ENCODE assay signal across 8 cellular contexts in genomic region chr18:58605027-58606020, GRCh38. TPM values are rescaled to one million over a fixed set of nuclear protein-coding genes. Genes with fewer than 3 reads are reported as not detected.
DNase-seq lines count a peak whose midpoint lies in the region; ATAC-seq and TF ChIP-seq lines count a peak whose summit lies in the region.

No MANE protein-coding gene starts in this region.

- no peak overlapping the region for H2AFZ ChIP-seq in IMR-90 (replicated peaks; ENCODE audit: low read length, poor library complexity)

- peak overlapping the region; percentile 52; the same call in 1 of the 2 replicates for H4K5ac ChIP-seq in IMR-90 (ENCODE audit: low read depth, low read length)

- peak overlapping the region; percentile 63 for H2BK5ac ChIP-seq in IMR-90 (ENCODE audit: low read depth, low read length, poor library complexity, severe bottlenecking)

- 0 out of 2 replicates have a peak overlapping the region, but pooled peaks have one; percentile 21 for H4K91ac ChIP-seq in IMR-90 (ENCODE audit: insufficient read depth, low read depth, low read length)

- H3K9me3 Mint-ChIP-seq in activated T-helper 1 cell treated with anti-CD3 and anti-CD28 coated beads, Interleukin-12 subunit alpha, Interleukin-12 subunit beta, Interleukin-2, Interleukin-4 antibody, amounts not matched to agents 30 ng/mL and 10 ng/mL and 1 ng/mL, durations not matched to agents 14 hours and 24 hours and 36 hours, result peaks cover 8% of the 10 kb centered on the region

- H3K79me1 ChIP-seq in IMR-90 (ENCODE audit: low read depth in 1 of 2, low read length in 2 of 2), result no peaks in the 10 kb centered on the region

- no CpG with 5 or more reads among the region's 6 CpGs for WGBS in IMR-90 (ENCODE audit: extremely low coverage in 2 of 2, insufficient read length in 1 of 2), 2 experiments
- WGBS in spleen, 5 donors, result 86 to 92% (median 90%) methylated on average over 6 of the region's 6 CpGs

- no peaks in the 10 kb centered on the region for H4K20me1 ChIP-seq in IMR-90 (ENCODE audit: insufficient read depth, low read length)

- peak overlapping the region; percentile 37 for H3K27ac Mint-ChIP-seq in activated T-helper 1 cell treated with anti-CD3 and anti-CD28 coated beads, Interleukin-12 subunit alpha, Interleukin-12 subunit beta, Interleukin-2, Interleukin-4 antibody, amounts not matched to agents 30 ng/mL and 10 ng/mL and 1 ng/mL, durations not matched to agents 14 hours and 24 hours and 36 hours

- peaks cover 6% of the 10 kb centered on the region; the same call in 1 of the 2 replicates for H3K9me1 ChIP-seq in IMR-90 (ENCODE audit: insufficient read depth, low read length)

- peak overlapping the region; percentile 54 for H2BK120ac ChIP-seq in IMR-90 (ENCODE audit: low read depth, low read length)

- no peak overlapping the region for H3K4me2 ChIP-seq in IMR-90 (ENCODE audit: low read depth, low read length)

- peak overlapping the region; percentile 80; the same call in 1 of the 2 replicates for H2AK5ac ChIP-seq in IMR-90 (ENCODE audit: low read depth, low read length)

- H3K4me3 ChIP-seq in IMR-90 (ENCODE audit: insufficient read depth, low read depth, low read length) (no peak overlapping the region), mucosa of descending colon (no peak overlapping the region), spleen (no peak overlapping the region)

- DNase-seq in DMS53 (lab: John Stamatoyannopoulos, UW) (peak; percentile 61), IMR-90 (peak; percentile 87), mucosa of descending colon (no peak), spleen (no peak), left cardiac atrium (no peak), SW 1271 (lab: John Stamatoyannopoulos, UW) (no peak)
- no peak for DNase-seq in activated T-helper 1 cell treated with anti-CD3 and anti-CD28 coated beads, Interleukin-12 subunit alpha, Interleukin-12 subunit beta, Interleukin-2, Interleukin-4 antibody, amounts not matched to agents 30 ng/mL and 10 ng/mL and 1 ng/mL, durations not matched to agents 14 hours and 24 hours and 36 hours (ENCODE audit: low spot score)

- peaks cover 4% of the 10 kb centered on the region for H3K27me3 Mint-ChIP-seq in activated T-helper 1 cell treated with anti-CD3 and anti-CD28 coated beads, Interleukin-12 subunit alpha, Interleukin-12 subunit beta, Interleukin-2, Interleukin-4 antibody, amounts not matched to agents 30 ng/mL and 10 ng/mL and 1 ng/mL, durations not matched to agents 14 hours and 24 hours and 36 hours (ENCODE audit: insufficient read depth)

- H3K23ac ChIP-seq in IMR-90 (ENCODE audit: low read depth, low read length), result 0 out of 2 replicates have a peak overlapping the region, but pooled peaks have one; percentile 42

- H3K36me3 ChIP-seq in IMR-90 (ENCODE audit: control insufficient read depth, insufficient read depth, low read length) (no peaks in the 10 kb centered on the region), mucosa of descending colon (ENCODE audit: low read depth) (no peaks in the 10 kb centered on the region), spleen (no peaks in the 10 kb centered on the region)

- TF ChIP-seq POLR2A in IMR-90 (IDR thresholded peaks at IDR 0.05; ENCODE audit: low read depth, low read length), result no peak
- no peak for TF ChIP-seq POLR2A in spleen (IDR thresholded peaks at IDR 0.05)

- dilution Hi-C loops in IMR-90 (cut with HindIII; ENCODE audit: low sequenced_read_pairs, unreplicated experiment), result no loop called here

- peak overlapping the region in 1 of 2 experiments; percentile 39; a peak in 1 of 4 replicates for H4K8ac ChIP-seq in IMR-90 (ENCODE audit: low read depth in 2 of 2, low read length in 2 of 2)

- peaks cover 37% of the 10 kb centered on the region for H3K4me1 Mint-ChIP-seq in activated T-helper 1 cell treated with anti-CD3 and anti-CD28 coated beads, Interleukin-12 subunit alpha, Interleukin-12 subunit beta, Interleukin-2, Interleukin-4 antibody, amounts not matched to agents 30 ng/mL and 10 ng/mL and 1 ng/mL, durations not matched to agents 14 hours and 24 hours and 36 hours (ENCODE audit: low read depth)

- no peak for TF ChIP-seq RAD21 in IMR-90 (IDR thresholded peaks at IDR 0.05; ENCODE audit: low read length)

- no peak overlapping the region for H3K56ac ChIP-seq in IMR-90 (ENCODE audit: extremely low read depth, insufficient read depth, low read length)

- H2BK20ac ChIP-seq in IMR-90 (ENCODE audit: low read depth, low read length), result peak overlapping the region; percentile 73

- no TSS peak for BruUV-seq in IMR-90 (replicated peaks; lab: Mats Ljungman, UMichigan)

- H3K4me3 Mint-ChIP-seq in activated T-helper 1 cell treated with anti-CD3 and anti-CD28 coated beads, Interleukin-12 subunit alpha, Interleukin-12 subunit beta, Interleukin-2, Interleukin-4 antibody, amounts not matched to agents 30 ng/mL and 10 ng/mL and 1 ng/mL, durations not matched to agents 14 hours and 24 hours and 36 hours, result no peak overlapping the region

- H3K27me3 ChIP-seq in IMR-90 (ENCODE audit: control insufficient read depth, insufficient read depth, low read length), result peaks cover 2% of the 10 kb centered on the region; the same call in 1 of the 2 replicates
- H3K27me3 ChIP-seq in spleen (replicated peaks in 1 of 7), result peaks cover 0 to 4% (median 0%) of the 10 kb centered on the region in 7 donors

- peaks cover 10% of the 10 kb centered on the region for H3K36me3 Mint-ChIP-seq in activated T-helper 1 cell treated with anti-CD3 and anti-CD28 coated beads, Interleukin-12 subunit alpha, Interleukin-12 subunit beta, Interleukin-2, Interleukin-4 antibody, amounts not matched to agents 30 ng/mL and 10 ng/mL and 1 ng/mL, durations not matched to agents 14 hours and 24 hours and 36 hours (ENCODE audit: low read depth)

- POLR2A ChIA-PET in IMR-90 (lab: Charles Lee; ENCODE audit: unreplicated experiment), result no interaction called here

- H3K4me1 ChIP-seq in IMR-90 (ENCODE audit: control insufficient read depth, insufficient read depth, low read length) (peaks cover 11% of the 10 kb centered on the region), mucosa of descending colon (ENCODE audit: low read depth) (no peaks in the 10 kb centered on the region), spleen (peaks cover 0 to 24% (median 7%) of the 10 kb centered on the region in 6 donors)

- H3K4ac ChIP-seq in IMR-90 (ENCODE audit: low read depth, low read length), result peak overlapping the region; percentile 54

- TF ChIP-seq CTCF in IMR-90 (conservative IDR thresholded peaks at IDR 0.05; ENCODE audit: low read depth, low read length) (no peak), mucosa of descending colon (IDR thresholded peaks at IDR 0.05) (no peak), spleen (IDR thresholded peaks at IDR 0.05 in 8 of 11, conservative IDR thresholded peaks at IDR 0.05 in 3 of 11) (no peak)

- no peak overlapping the region for H3K27ac ChIP-seq in IMR-90 (ENCODE audit: insufficient read depth, low read length)
- H3K27ac ChIP-seq in spleen, result no peak overlapping the region

- ATAC-seq in IMR-90 (ENCODE audit: low read depth), result peak; percentile 48; the same call in 1 of the 2 replicates
- peak; percentile 9 for ATAC-seq in mucosa of descending colon
- ATAC-seq in GM19463 (IDR thresholded peaks at IDR 0.05; ENCODE audit: unreplicated experiment), result no peak
- no peak for ATAC-seq in left cardiac atrium

- in situ Hi-C loops in IMR-90 (cut with MboI; ENCODE audit: low sequenced_read_pairs), result no loop called here

- intact Hi-C loops in IMR-90 (cut with micrococcal nuclease), result no loop called here
- intact Hi-C loops in activated T-helper 1 cell treated with anti-CD3 and anti-CD28 coated beads, Interleukin-12 subunit alpha, Interleukin-12 subunit beta, Interleukin-2, Interleukin-4 antibody, amounts not matched to agents 30 ng/mL and 10 ng/mL and 1 ng/mL, durations not matched to agents 14 hours and 24 hours and 36 hours (cut with micrococcal nuclease), result loop anchor here (1.0 kb wide), 1 partner anchor 10 kb away; no protein-coding TSS in a partner anchor
- intact Hi-C loops in mucosa of descending colon (cut with DNase I, micrococcal nuclease), result no loop called here
- intact Hi-C loops in spleen (cut with DNase I; ENCODE audit: low total_unique reads), result no loop called here
- intact Hi-C loops in left cardiac atrium (cut with DNase I), result no loop called here

- H3K9ac ChIP-seq in IMR-90 (ENCODE audit: low read depth, low read length), result no peak overlapping the region

- peaks cover 2% of the 10 kb centered on the region; the same call in 1 of the 2 replicates for H3K9me3 ChIP-seq in IMR-90 (ENCODE audit: control insufficient read depth, insufficient read depth, low read length)
- no peaks in the 10 kb centered on the region for H3K9me3 ChIP-seq in mucosa of descending colon
- H3K9me3 ChIP-seq in spleen, result peaks cover 0 to 4% (median 0%) of the 10 kb centered on the region in 8 donors

- H3K14ac ChIP-seq in IMR-90 (replicated peaks; ENCODE audit: low read depth, low read length), result peak overlapping the region; percentile 20; the same call in 1 of the 2 replicates

- peak overlapping the region; percentile 74; the same call in 1 of the 2 replicates for H3K18ac ChIP-seq in IMR-90 (ENCODE audit: low read depth, low read length)

- CTCF ChIA-PET in IMR-90 (lab: Yijun Ruan, JAX), result interaction anchor here (1.0 kb wide), 1 partner anchor 31 kb away, joined by 3 read pairs; no protein-coding TSS in a partner anchor

- peak overlapping the region; percentile 38; the same call in 1 of the 3 replicates for H2BK15ac ChIP-seq in IMR-90 (ENCODE audit: low read depth, low read length)

- no peak overlapping the region for H2AK9ac ChIP-seq in IMR-90 (replicated peaks; ENCODE audit: low read depth, low read length, poor library complexity)

TF ChIP-seq in IMR-90, 13 proteins besides CTCF, POLR2A, EP300 and RAD21:
- TF ChIP-seq CHD1 (IDR thresholded peaks at IDR 0.05; ENCODE audit: low read depth, low read length) (no peak), FOS (IDR thresholded peaks at IDR 0.05; ENCODE audit: low read depth, low read length) (peak; percentile 40; the same call in 1 of the 2 replicates), CEBPB (IDR thresholded peaks at IDR 0.05; ENCODE audit: low read depth, low read length) (peak; percentile 35; the same call in 1 of the 2 replicates)

RNA-seq across cellular contexts. Expression of gene ALPK2, which starts 23.6 kb away (rescaled TPM):
- total RNA-seq in IMR-90 (2012; rRNA removed), result 81.7 and 89.1 TPM in 2 replicates
- polyA plus RNA-seq in IMR-90 (2012; rRNA removed), result 28.0 and 33.7 TPM in 2 replicates
- 4.9 and 5.7 TPM in 2 replicates for polyA plus RNA-seq in IMR-90 (2012; cell fraction: cytosol; rRNA removed)
- polyA plus RNA-seq in IMR-90 (2012; cell fraction: nucleus; rRNA removed; ENCODE audit: low replicate concordance), result 29.8 and 206 TPM in 2 replicates
- 0.16 and 0.47 TPM in 2 replicates for total RNA-seq in activated T-helper 1 cell treated with anti-CD3 and anti-CD28 coated beads, Interleukin-12 subunit alpha, Interleukin-12 subunit beta, Interleukin-2, Interleukin-4 antibody, amounts not matched to agents 30 ng/mL and 10 ng/mL and 1 ng/mL, durations not matched to agents 14 hours and 24 hours and 36 hours
- total RNA-seq in mucosa of descending colon, result under 1 TPM; 0.06 to 0.95 (median 0.46) TPM
- total RNA-seq in spleen, result 1 to 10 TPM in 3 of 7 donors, under 1 TPM in 4; 0.66 to 3.1 (median 0.94) TPM
- polyA plus RNA-seq in spleen, result 1 to 10 TPM in 1 of 3 donors, under 1 TPM in 2; 0.93 to 2.1 (median 1.00) TPM
- 100 to 1,000 TPM; 200 to 232 TPM for total RNA-seq in left cardiac atrium

Comparison
In these comparisons a context has a peak if more than half of its experiments do, and no peak if none do; other contexts are left out.
1. DNase-seq: peak in DMS53 (single experiment) and IMR-90 (single experiment); none in activated T-helper 1 cell treated with anti-CD3 and anti-CD28 coated beads, Interleukin-12 subunit alpha, Interleukin-12 subunit beta, Interleukin-2, Interleukin-4 antibody, amounts not matched to agents 30 ng/mL and 10 ng/mL and 1 ng/mL, durations not matched to agents 14 hours and 24 hours and 36 hours (single experiment), mucosa of descending colon (0 of 3), spleen (single experiment), left cardiac atrium (single experiment) and SW 1271 (0 of 2).
2. ATAC-seq: peak in IMR-90 (single experiment) and mucosa of descending colon (single experiment); none in GM19463 (single experiment) and left cardiac atrium (0 of 2).
3. RNA of gene ALPK2, which starts 23.6 kb away (total RNA-seq): 200 to 232 TPM in left cardiac atrium and 81.7 to 89.1 TPM in IMR-90; 0.66 to 3.1 TPM in spleen, 0.06 to 0.95 TPM in mucosa of descending colon and 0.16 to 0.47 TPM in activated T-helper 1 cell treated with anti-CD3 and anti-CD28 coated beads, Interleukin-12 subunit alpha, Interleukin-12 subunit beta, Interleukin-2, Interleukin-4 antibody, amounts not matched to agents 30 ng/mL and 10 ng/mL and 1 ng/mL, durations not matched to agents 14 hours and 24 hours and 36 hours; every median in the first group is over 10 times any median in the second.